Comparison of ENCODE assay signal across 21 cellular contexts in the genomic region with DNA sequence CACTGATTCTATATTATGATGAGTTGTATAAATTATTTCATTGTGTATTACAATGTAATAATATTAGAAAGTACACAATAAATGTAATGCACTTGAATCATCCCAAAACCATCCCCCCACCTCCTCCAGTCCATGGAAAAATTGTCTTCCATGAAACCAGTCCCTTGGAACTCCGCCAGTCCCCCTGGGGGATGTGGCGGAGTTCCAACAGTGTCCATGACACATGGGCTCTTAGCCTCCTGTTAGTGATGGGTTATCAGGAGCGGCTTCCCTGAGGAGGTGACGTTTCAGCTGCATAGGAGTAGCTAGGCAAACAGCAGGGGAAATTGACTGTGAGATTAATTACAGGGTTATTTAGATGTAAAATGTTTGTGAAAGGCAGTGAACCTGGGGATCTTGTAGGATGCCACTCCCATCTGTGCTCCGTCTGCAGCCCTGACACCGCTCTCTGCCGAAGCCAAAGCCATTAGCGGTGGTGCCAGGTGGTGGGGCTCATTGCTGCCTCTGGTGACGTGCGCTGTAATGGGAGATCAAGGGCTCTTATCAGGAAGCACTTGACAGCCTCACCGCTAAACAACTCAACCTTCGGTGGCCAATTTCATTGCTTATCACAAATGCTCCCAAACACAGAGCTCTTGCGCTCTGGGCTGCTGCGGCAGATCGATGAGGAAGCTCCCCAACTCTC.
A peak's percentile ranks its signal among the peaks of the same experiment; 100 is the strongest.
DNase-seq lines count a peak whose midpoint lies in the region; ATAC-seq lines count a peak whose summit lies in the region.
"Had no signal": no experiment of that assay in that cellular context is flagged by ENCODE, and none has a peak within 500 bp of the region (broad histone marks: within the 10 kb centered on the region; RNA-seq: fewer than 3 reads in every experiment).

No MANE protein-coding gene starts in this region.

- no peaks in the 10 kb centered on the region for H3K36me3 ChIP-seq in mesenchymal stem cell (ENCODE audit: control insufficient read depth in 1 of 2, insufficient read depth in 2 of 2, low read depth in 1 of 2, low read length in 2 of 2)
- H3K36me3 ChIP-seq: heart left ventricle, neutrophil, stomach, tibial artery, WERI-Rb-1 had no signal

- H3K9ac ChIP-seq in mesenchymal stem cell (ENCODE audit: low read length), result no peak overlapping the region

- no peak overlapping the region for H3K4me2 ChIP-seq in mesenchymal stem cell (ENCODE audit: low read length, poor library complexity, severe bottlenecking)

- no peak overlapping the region for H3K4me3 ChIP-seq in mesenchymal stem cell (ENCODE audit: insufficient read depth in 1 of 2, low read depth in 1 of 2, low read length in 2 of 2)
- H3K4me3 ChIP-seq: heart left ventricle, stomach, tibial artery had no signal

- H4K8ac ChIP-seq in mesenchymal stem cell (ENCODE audit: low read length), result no peak overlapping the region

- H3K23ac ChIP-seq in mesenchymal stem cell (ENCODE audit: low read length in 2 of 2), result no peak overlapping the region

- no peak overlapping the region for H3K18ac ChIP-seq in mesenchymal stem cell (ENCODE audit: low read depth in 1 of 2, low read length in 2 of 2)

- H2BK120ac ChIP-seq in mesenchymal stem cell (ENCODE audit: low read depth, low read length), result no peak overlapping the region

- no peak overlapping the region for H4K91ac ChIP-seq in mesenchymal stem cell (ENCODE audit: low read length)

- ATAC-seq in HG03354 (IDR thresholded peaks at IDR 0.05; ENCODE audit: poor library complexity, severe bottlenecking, unreplicated experiment), result no peak
- ATAC-seq: effector memory CD8-positive, alpha-beta T cell; heart left ventricle; left cardiac atrium had no signal

- H3K4ac ChIP-seq in mesenchymal stem cell (ENCODE audit: low read depth in 1 of 2, low read length in 2 of 2), result no peak overlapping the region

- no peak overlapping the region for H3K14ac ChIP-seq in mesenchymal stem cell (ENCODE audit: low read length in 2 of 2)

- H2BK12ac ChIP-seq in mesenchymal stem cell (ENCODE audit: low read length in 2 of 2), result no peak overlapping the region

- no peaks in the 10 kb centered on the region for H3K79me1 ChIP-seq in mesenchymal stem cell (replicated peaks; ENCODE audit: low read length, poor library complexity, severe bottlenecking)

- no peak overlapping the region for H3K27ac ChIP-seq in mesenchymal stem cell (ENCODE audit: low read length, poor library complexity, severe bottlenecking)
- H3K27ac ChIP-seq: heart left ventricle, neutrophil, stomach, tibial artery, WERI-Rb-1 had no signal

- H2AK5ac ChIP-seq in mesenchymal stem cell (ENCODE audit: low read length, severe bottlenecking), result no peak overlapping the region

- H3K9me3 ChIP-seq in mesenchymal stem cell (ENCODE audit: control insufficient read depth, low read length), result peaks cover 3% of the 10 kb centered on the region
- H3K9me3 ChIP-seq: heart left ventricle, neutrophil, stomach, tibial artery had no signal

- no peak overlapping the region for H2BK5ac ChIP-seq in mesenchymal stem cell (ENCODE audit: low read depth, low read length, poor library complexity, severe bottlenecking)

- no peaks in the 10 kb centered on the region for H3K4me1 ChIP-seq in mesenchymal stem cell (ENCODE audit: control insufficient read depth, insufficient read depth, low read depth, low read length)
- H3K4me1 ChIP-seq: heart left ventricle, tibial artery had no signal

- peak; percentile 7 for DNase-seq in DMS 273 treated with DMSO at 0.1 percent for 48 hours (lab: John Stamatoyannopoulos, UW)
- peak; percentile 1 for DNase-seq in HT1080 (ENCODE audit: low read depth)
- peak; percentile 32 for DNase-seq in NCI-H2107 (lab: John Stamatoyannopoulos, UW)
- peak; percentile 35 for DNase-seq in RPMI7951 (ENCODE audit: low read depth)
- no peak for DNase-seq in effector CD8-positive, alpha-beta T cell (lab: John Stamatoyannopoulos, UW)
- no peak for DNase-seq in mesenchymal stem cell
- no peak for DNase-seq in activated effector memory CD4-positive, alpha-beta T cell treated with Interleukin-2 at 50 U/mL for 16 hours
- DNase-seq: activated naive CD4-positive, alpha-beta T cell treated with anti-CD3 and anti-CD28 coated beads, Interleukin-2, amount 50 U/mL, for 16 hours; amygdala; effector memory CD8-positive, alpha-beta T cell; foreskin fibroblast; heart left ventricle; Kasumi-1; left cardiac atrium; NCI-H446 treated with DMSO at 0.1 percent for 48 hours; stimulated activated CD4-positive, alpha-beta T cell treated with anti-CD3 and anti-CD28 coated beads, Interleukin-15, amount 100 ng/mL, for 24 hours; stomach; tibial artery; WERI-Rb-1 had no signal

- H2AFZ ChIP-seq in mesenchymal stem cell (ENCODE audit: low read depth, low read length), result no peak overlapping the region

- no peak overlapping the region for H2BK15ac ChIP-seq in mesenchymal stem cell (ENCODE audit: low read depth, poor library complexity, severe bottlenecking)

- H3K27me3 ChIP-seq in mesenchymal stem cell (ENCODE audit: control insufficient read depth in 1 of 2, insufficient read depth in 1 of 2, low read length in 2 of 2), result no peaks in the 10 kb centered on the region
- H3K27me3 ChIP-seq: heart left ventricle, neutrophil, tibial artery had no signal

- 71% methylated on average over 15 of the region's 15 CpGs for WGBS in mesenchymal stem cell

Comparison
In these comparisons a context has a peak if more than half of its experiments do, and no peak if none do; other contexts are left out.
1. DNase-seq: peak in DMS 273 treated with DMSO at 0.1 percent for 48 hours (single experiment), HT1080 (single experiment), NCI-H2107 (single experiment) and RPMI7951 (single experiment); none in effector CD8-positive, alpha-beta T cell (single experiment), mesenchymal stem cell (single experiment) and activated effector memory CD4-positive, alpha-beta T cell treated with Interleukin-2 at 50 U/mL for 16 hours (single experiment).